8 cellular contexts compared by ENCODE assay signal in genomic region chr1:16032388-16033100, GRCh38. TPM values are rescaled to one million over a fixed set of nuclear protein-coding genes. Genes with fewer than 3 reads are reported as not detected.
DNase-seq lines count a peak whose midpoint lies in the region; ATAC-seq, FAIRE-seq and TF ChIP-seq lines count a peak whose summit lies in the region.

No MANE protein-coding gene starts in this region.

- peaks cover 16% of the 10 kb centered on the region for H3K27me3 Mint-ChIP-seq in activated CD8-positive, alpha-beta memory T cell treated with anti-CD3 and anti-CD28 coated beads, Interleukin-2, amount 10 ng/mL, durations not matched to agents 7 days and 5 days
- peaks cover 10 to 58% (median 37%) of the 10 kb centered on the region in 3 donors for H3K27me3 Mint-ChIP-seq in naive B cell

- peak; percentile 34 to 94 (median 91) for TF ChIP-seq CTCF in esophagus squamous epithelium (IDR thresholded peaks at IDR 0.05)

- DNase-seq in NCI-H82 treated with DMSO at 0.1 percent for 48 hours (lab: John Stamatoyannopoulos, UW; ENCODE audit: unreplicated experiment): peak; percentile 74
- DNase-seq in activated CD8-positive, alpha-beta memory T cell treated with anti-CD3 and anti-CD28 coated beads, Interleukin-2, amount 10 ng/mL, durations not matched to agents 7 days and 5 days: peak; percentile 76
- peak; percentile 29 for DNase-seq in esophagus squamous epithelium (lab: John Stamatoyannopoulos, UW)
- peak; percentile 49 for DNase-seq in naive B cell
- peak; percentile 73 for DNase-seq in superior temporal gyrus (ENCODE audit: extremely low spot score)

- no peak overlapping the region for H3K4me3 Mint-ChIP-seq in activated CD8-positive, alpha-beta memory T cell treated with anti-CD3 and anti-CD28 coated beads, Interleukin-2, amount 10 ng/mL, durations not matched to agents 7 days and 5 days
- no peak overlapping the region for H3K4me3 Mint-ChIP-seq in naive B cell

- intact Hi-C loops in esophagus squamous epithelium (cut with DNase I): no loop called here

- no peak overlapping the region for H3K27ac ChIP-seq in esophagus squamous epithelium

- H3K36me3 ChIP-seq in esophagus squamous epithelium: no peaks in the 10 kb centered on the region

- H3K4me1 ChIP-seq in esophagus squamous epithelium: peaks cover 0 to 10% (median 0%) of the 10 kb centered on the region in 3 donors

- FAIRE-seq in G401.6 (lab: Jason Lieb, UNC): peak; percentile 87

- no peaks in the 10 kb centered on the region for H3K36me3 Mint-ChIP-seq in activated CD8-positive, alpha-beta memory T cell treated with anti-CD3 and anti-CD28 coated beads, Interleukin-2, amount 10 ng/mL, durations not matched to agents 7 days and 5 days
- no peaks in the 10 kb centered on the region for H3K36me3 Mint-ChIP-seq in naive B cell

- ATAC-seq in HG03103 (IDR thresholded peaks at IDR 0.05; ENCODE audit: low read depth, unreplicated experiment) (peak; percentile 78), naive B cell (ENCODE audit: low read depth in 2 of 2) (peak; percentile 84 to 88), GM19395 (IDR thresholded peaks at IDR 0.05; ENCODE audit: unreplicated experiment) (no peak)
- ATAC-seq in activated CD8-positive, alpha-beta memory T cell treated with anti-CD3 and anti-CD28 coated beads, Interleukin-2, amount 10 ng/mL, durations not matched to agents 7 days and 5 days: peak; percentile 83

- no peak overlapping the region for H3K4me3 ChIP-seq in esophagus squamous epithelium

- peaks cover 0 to 27% (median 0%) of the 10 kb centered on the region in 4 donors for H3K27me3 ChIP-seq in esophagus squamous epithelium

- no peaks in the 10 kb centered on the region for H3K4me1 Mint-ChIP-seq in activated CD8-positive, alpha-beta memory T cell treated with anti-CD3 and anti-CD28 coated beads, Interleukin-2, amount 10 ng/mL, durations not matched to agents 7 days and 5 days
- H3K4me1 Mint-ChIP-seq in naive B cell: peaks cover 0 to 4% (median 4%) of the 10 kb centered on the region in 3 donors

- no peak overlapping the region for H3K27ac Mint-ChIP-seq in activated CD8-positive, alpha-beta memory T cell treated with anti-CD3 and anti-CD28 coated beads, Interleukin-2, amount 10 ng/mL, durations not matched to agents 7 days and 5 days
- H3K27ac Mint-ChIP-seq in naive B cell: no peak overlapping the region

- WGBS in esophagus squamous epithelium, 2 donors: 16 to 20% methylated on average over 4 of the region's 18 CpGs

- no peaks in the 10 kb centered on the region for H3K9me3 ChIP-seq in esophagus squamous epithelium

- CTCF ChIA-PET in activated CD8-positive, alpha-beta memory T cell treated with anti-CD3 and anti-CD28 coated beads, Interleukin-2, amount 10 ng/mL, durations not matched to agents 7 days and 5 days (lab: Charles Lee): interaction anchor here (0.7 to 1.5 kb wide), 3 partner anchors 24 to 241 kb away, joined by 3 to 4 read pairs (median 4); no protein-coding TSS in a partner anchor

- TF ChIP-seq POLR2A in esophagus squamous epithelium (IDR thresholded peaks at IDR 0.05): no peak

- H3K9me3 Mint-ChIP-seq in activated CD8-positive, alpha-beta memory T cell treated with anti-CD3 and anti-CD28 coated beads, Interleukin-2, amount 10 ng/mL, durations not matched to agents 7 days and 5 days (ENCODE audit: low read depth): no peaks in the 10 kb centered on the region
- H3K9me3 Mint-ChIP-seq in naive B cell: peaks cover 0 to 1% (median 0%) of the 10 kb centered on the region in 7 donors

RNA-seq across cellular contexts. Expression of gene CLCNKA, which starts 10.7 kb away (rescaled TPM):
- not detected for total RNA-seq in activated CD8-positive, alpha-beta memory T cell treated with anti-CD3 and anti-CD28 coated beads, Interleukin-2, amount 10 ng/mL, durations not matched to agents 7 days and 5 days
- total RNA-seq in esophagus squamous epithelium: not detected
- polyA plus RNA-seq in naive B cell (ENCODE audit: low read depth in 6 of 6): not detected

RNA-seq across cellular contexts. Expression of gene CLCNKB, which starts 11.0 kb away (rescaled TPM):
- total RNA-seq in activated CD8-positive, alpha-beta memory T cell treated with anti-CD3 and anti-CD28 coated beads, Interleukin-2, amount 10 ng/mL, durations not matched to agents 7 days and 5 days: not detected
- not detected for total RNA-seq in esophagus squamous epithelium
- polyA plus RNA-seq in naive B cell (ENCODE audit: low read depth in 6 of 6): not detected

RNA-seq across cellular contexts. Expression of gene HSPB7, which starts 14.7 kb away (rescaled TPM):
- total RNA-seq in activated CD8-positive, alpha-beta memory T cell treated with anti-CD3 and anti-CD28 coated beads, Interleukin-2, amount 10 ng/mL, durations not matched to agents 7 days and 5 days: not detected
- 10 to 100 TPM in 1 of 4 donors, 1 to 10 TPM in 3; 1.1 to 11.8 (median 3.7) TPM for total RNA-seq in esophagus squamous epithelium
- polyA plus RNA-seq in naive B cell (ENCODE audit: low read depth in 6 of 6): not detected

RNA-seq across cellular contexts. Expression of gene SRARP, which starts 28.5 kb away (rescaled TPM):
- total RNA-seq in activated CD8-positive, alpha-beta memory T cell treated with anti-CD3 and anti-CD28 coated beads, Interleukin-2, amount 10 ng/mL, durations not matched to agents 7 days and 5 days: not detected
- not detected for total RNA-seq in esophagus squamous epithelium
- not detected for polyA plus RNA-seq in naive B cell (ENCODE audit: low read depth in 6 of 6)

RNA-seq across cellular contexts. Expression of gene FAM131C, which starts 40.9 kb away (rescaled TPM):
- total RNA-seq in activated CD8-positive, alpha-beta memory T cell treated with anti-CD3 and anti-CD28 coated beads, Interleukin-2, amount 10 ng/mL, durations not matched to agents 7 days and 5 days: 1 to 10 TPM in 1 of 2 experiments, under 1 TPM in 1; 0.91 to 1.8 TPM
- total RNA-seq in esophagus squamous epithelium: 1 to 10 TPM in 2 of 4 donors, not detected in 2; 1.6 to 4.5 TPM
- polyA plus RNA-seq in naive B cell (ENCODE audit: low read depth in 6 of 6): not detected
